19 cellular contexts compared by ENCODE assay signal in genomic region chr9:130107955-130108354, GRCh38. TPM values are rescaled to one million over a fixed set of nuclear protein-coding genes. Genes with fewer than 3 reads are reported as not detected.
DNase-seq lines count a peak whose midpoint lies in the region; ATAC-seq and TF ChIP-seq lines count a peak whose summit lies in the region.
"Had no signal": no experiment of that assay in that cellular context is flagged by ENCODE, and none has a peak within 500 bp of the region (broad histone marks: within the 10 kb centered on the region; RNA-seq: fewer than 3 reads in every experiment).

No MANE protein-coding gene starts in this region.

- no peak overlapping the region for H2BK120ac ChIP-seq in mesenchymal stem cell (ENCODE audit: low read depth, low read length)

- H4K8ac ChIP-seq in mesenchymal stem cell (ENCODE audit: low read length) = no peak overlapping the region

- no peak overlapping the region for H4K91ac ChIP-seq in mesenchymal stem cell (ENCODE audit: low read length)

- H3K4ac ChIP-seq in mesenchymal stem cell (ENCODE audit: low read depth in 1 of 2, low read length in 2 of 2) = no peak overlapping the region

- peak overlapping the region; percentile 70 for H3K9ac ChIP-seq in mesenchymal stem cell (ENCODE audit: low read length)
- H3K9ac ChIP-seq: BLaER1 had no signal

- TF ChIP-seq CTCF in transverse colon (IDR thresholded peaks at IDR 0.05) (no peak), mesothelial cell of epicardium (IDR thresholded peaks at IDR 0.05; ENCODE audit: unreplicated experiment) (no peak)

- H2AK5ac ChIP-seq in mesenchymal stem cell (ENCODE audit: low read length, severe bottlenecking) = no peak overlapping the region

- no peak for TF ChIP-seq EP300 in transverse colon (IDR thresholded peaks at IDR 0.05; ENCODE audit: low read depth)

- H3K14ac ChIP-seq in mesenchymal stem cell (ENCODE audit: low read length in 2 of 2) = no peak overlapping the region

- H3K9me3 ChIP-seq in mesenchymal stem cell (ENCODE audit: control insufficient read depth, low read length) (no peaks in the 10 kb centered on the region), transverse colon (no peaks in the 10 kb centered on the region)
- H3K9me3 ChIP-seq: BLaER1 had no signal

- no peak overlapping the region for H3K23ac ChIP-seq in mesenchymal stem cell (ENCODE audit: low read length in 2 of 2)

- no peak overlapping the region for H3K4me3 Mint-ChIP-seq in activated T-cell treated with anti-CD3 and anti-CD28 coated beads, Interleukin-2, amount 50 U/mL, for 4 hours
- peak overlapping the region; percentile 9 for H3K4me3 Mint-ChIP-seq in activated naive CD8-positive, alpha-beta T cell
- H3K4me3 Mint-ChIP-seq in mesothelial cell of epicardium = no peak overlapping the region
- H3K4me3 Mint-ChIP-seq: nephron progenitor cell had no signal

- no peak overlapping the region for H2BK5ac ChIP-seq in mesenchymal stem cell (ENCODE audit: low read depth, low read length, poor library complexity, severe bottlenecking)

- no peak overlapping the region for H2BK12ac ChIP-seq in mesenchymal stem cell (ENCODE audit: low read length in 2 of 2)

- no peak overlapping the region for H3K4me2 ChIP-seq in mesenchymal stem cell (ENCODE audit: low read length, poor library complexity, severe bottlenecking)
- H3K4me2 ChIP-seq: BLaER1 had no signal

- no peaks in the 10 kb centered on the region for H3K27me3 Mint-ChIP-seq in activated T-cell treated with anti-CD3 and anti-CD28 coated beads, Interleukin-2, amount 50 U/mL, for 4 hours (ENCODE audit: low read depth)
- no peaks in the 10 kb centered on the region for H3K27me3 Mint-ChIP-seq in activated naive CD8-positive, alpha-beta T cell
- no peaks in the 10 kb centered on the region for H3K27me3 Mint-ChIP-seq in mesothelial cell of epicardium (ENCODE audit: low read depth)

- H3K27ac ChIP-seq in mesenchymal stem cell (ENCODE audit: low read length, poor library complexity, severe bottlenecking) (no peak overlapping the region), transverse colon (peak overlapping the region in 3 of 4 donors; percentile 52 to 78 (median 64))
- H3K27ac ChIP-seq: BLaER1, HL-60, SK-N-MC had no signal

- intact Hi-C loops in transverse colon (cut with DNase I; ENCODE audit: low total_unique reads) = loop anchor here (5.0 kb wide), 2 partner anchors 124 to 239 kb away; no protein-coding TSS in a partner anchor
- intact Hi-C loops in posterior cingulate gyrus (cut with DNase I) = loop anchor here (1.0 to 10.0 kb wide), 4 partner anchors 67 to 235 kb away; partner anchors contain the start of gene NCS1

- H3K27me3 ChIP-seq in mesenchymal stem cell (ENCODE audit: control insufficient read depth in 1 of 2, insufficient read depth in 1 of 2, low read length in 2 of 2) (no peaks in the 10 kb centered on the region), transverse colon (no peaks in the 10 kb centered on the region)
- H3K27me3 ChIP-seq: BLaER1 had no signal

- peaks cover 32% of the 10 kb centered on the region for H3K4me1 Mint-ChIP-seq in activated T-cell treated with anti-CD3 and anti-CD28 coated beads, Interleukin-2, amount 50 U/mL, for 4 hours (ENCODE audit: low read depth)
- peaks cover 25% of the 10 kb centered on the region for H3K4me1 Mint-ChIP-seq in activated naive CD8-positive, alpha-beta T cell (ENCODE audit: low read depth)
- H3K4me1 Mint-ChIP-seq in mesothelial cell of epicardium = peaks cover 3% of the 10 kb centered on the region

- no peaks in the 10 kb centered on the region for H3K9me3 Mint-ChIP-seq in activated T-cell treated with anti-CD3 and anti-CD28 coated beads, Interleukin-2, amount 50 U/mL, for 4 hours
- no peaks in the 10 kb centered on the region for H3K9me3 Mint-ChIP-seq in activated naive CD8-positive, alpha-beta T cell (ENCODE audit: low read depth)
- no peaks in the 10 kb centered on the region for H3K9me3 Mint-ChIP-seq in mesothelial cell of epicardium
- H3K9me3 Mint-ChIP-seq: nephron progenitor cell had no signal

- H3K4me1 ChIP-seq in mesenchymal stem cell (ENCODE audit: control insufficient read depth, insufficient read depth, low read depth, low read length) (peaks cover 8% of the 10 kb centered on the region), transverse colon (peaks cover 0 to 7% (median 0%) of the 10 kb centered on the region in 4 donors)
- H3K4me1 ChIP-seq: BLaER1 had no signal

- H3K27ac Mint-ChIP-seq in activated naive CD8-positive, alpha-beta T cell = peak overlapping the region; percentile 80
- H3K27ac Mint-ChIP-seq in mesothelial cell of epicardium = no peak overlapping the region
- H3K27ac Mint-ChIP-seq: nephron progenitor cell had no signal

- H2AFZ ChIP-seq in mesenchymal stem cell (ENCODE audit: low read depth, low read length) = no peak overlapping the region

- 100% methylated on average over 1 of the region's 2 CpGs for WGBS in mesenchymal stem cell
- 87 to 94% methylated on average over 2 of the region's 2 CpGs for WGBS in transverse colon (ENCODE audit: low coverage in 1 of 2), 2 donors

- ATAC-seq in activated T-cell treated with anti-CD3 and anti-CD28 coated beads, Interleukin-2, amount 50 U/mL, for 4 hours = peak; percentile 17 to 18
- ATAC-seq in HG02884 (IDR thresholded peaks at IDR 0.05; ENCODE audit: unreplicated experiment) = no peak

- TF ChIP-seq POLR2A in transverse colon (IDR thresholded peaks at IDR 0.05) = no peak

- no peak for DNase-seq in activated T-cell treated with anti-CD3 and anti-CD28 coated beads, Interleukin-2, amount 50 U/mL, for 4 hours
- DNase-seq in activated T-cell treated with anti-CD3 and anti-CD28 coated beads for 4 hours (no peak), mesenchymal stem cell (no peak), transverse colon (no peak), posterior cingulate gyrus (no peak), mesothelial cell of epicardium (ENCODE audit: low spot score in 2 of 2, unreplicated experiment in 2 of 2) (no peak)
- DNase-seq: activated gamma-delta T cell, cerebellar nuclear complex, mesendoderm, NCI-H1417 treated with DMSO at 0.1 percent for 48 hours, NCI-H510A treated with DMSO at 0.1 percent for 48 hours, nephron progenitor cell, RPMI8226 had no signal

- in situ Hi-C loops in transverse colon (cut with MboI; ENCODE audit: low pct_ligation_motif_present in 1 of 4, low pct_unique_long_range_greater_than_20kb in 1 of 4, low sequenced_read_pairs in 3 of 4) = loop anchor here in 3 of 4 donors (5.0 to 25.0 kb wide), 3 partner anchors 119 to 229 kb away; no protein-coding TSS in a partner anchor

- no peak overlapping the region for H2BK15ac ChIP-seq in mesenchymal stem cell (ENCODE audit: low read depth, poor library complexity, severe bottlenecking)

- H3K4me3 ChIP-seq in mesenchymal stem cell (ENCODE audit: insufficient read depth in 1 of 2, low read depth in 1 of 2, low read length in 2 of 2) (no peak overlapping the region), transverse colon (no peak overlapping the region)
- H3K4me3 ChIP-seq: BLaER1, SK-N-MC, skin epidermis had no signal

- peaks cover 10% of the 10 kb centered on the region for H3K79me1 ChIP-seq in mesenchymal stem cell (replicated peaks; ENCODE audit: low read length, poor library complexity, severe bottlenecking)

- H3K36me3 ChIP-seq in mesenchymal stem cell (ENCODE audit: control insufficient read depth in 1 of 2, insufficient read depth in 2 of 2, low read depth in 1 of 2, low read length in 2 of 2) (peaks cover 41 to 80% of the 10 kb centered on the region in 2 experiments), transverse colon (peaks cover 0 to 9% (median 4%) of the 10 kb centered on the region in 4 donors)

- H3K36me3 Mint-ChIP-seq in activated T-cell treated with anti-CD3 and anti-CD28 coated beads, Interleukin-2, amount 50 U/mL, for 4 hours (ENCODE audit: insufficient read depth) = peaks cover 33% of the 10 kb centered on the region
- peaks cover 17% of the 10 kb centered on the region for H3K36me3 Mint-ChIP-seq in activated naive CD8-positive, alpha-beta T cell
- H3K36me3 Mint-ChIP-seq in mesothelial cell of epicardium = peaks cover 38% of the 10 kb centered on the region

- no peak overlapping the region for H3K18ac ChIP-seq in mesenchymal stem cell (ENCODE audit: low read depth in 1 of 2, low read length in 2 of 2)

RNA-seq across cellular contexts. Expression of gene GPR107, which starts 54.2 kb away (rescaled TPM):
- 10 to 100 TPM; 15.9 to 21.7 (median 17.9) TPM for total RNA-seq in activated T-cell treated with anti-CD3 and anti-CD28 coated beads, Interleukin-2, amount 50 U/mL, for 4 hours
- 42.9 TPM for polyA plus RNA-seq in mesenchymal stem cell (2013, experiment 1 of 2)
- polyA plus RNA-seq in mesenchymal stem cell (2013, experiment 2 of 2) = 42.6 TPM
- 10 to 100 TPM; 25.7 to 33.7 (median 32.7) TPM for total RNA-seq in transverse colon
- 67.4 to 68.5 TPM (median 68.0 TPM) in 3 replicates for total RNA-seq in mesothelial cell of epicardium
